In genomic region chr19:4733755-4734345, GRCh38 we compare ENCODE assay signal across 28 cellular contexts.
"Had no signal": no experiment of that assay in that cellular context is flagged by ENCODE, and none has a peak within 500 bp of the region (broad histone marks: within the 10 kb centered on the region; RNA-seq: fewer than 3 reads in every experiment).

No MANE protein-coding gene starts in this region.

- H3K4me3 Mint-ChIP-seq: activated CD4-positive, alpha-beta T cell treated with anti-CD3 and anti-CD28 coated beads, Interleukin-2, amount 10 ng/mL, durations not matched to agents 7 days and 5 days; activated naive CD4-positive, alpha-beta T cell treated with anti-CD3 and anti-CD28 coated beads, Interleukin-2, amount 10 ng/mL, durations not matched to agents 7 days and 5 days; activated naive CD8-positive, alpha-beta T cell treated with anti-CD3 and anti-CD28 coated beads, Interleukin-2, amount 50 U/mL, for 24 hours; dendritic cell treated with granulocyte-macrophage colony-stimulating factor and Interleukin-4, amounts not matched to agents 40 ng/mL and 50 ng/mL, for 4 days; naive thymus-derived CD8-positive, alpha-beta T cell; neural progenitor cell had no signal

- H3K4me2 ChIP-seq: neural progenitor cell had no signal

- H3K9me3 ChIP-seq: breast epithelium, esophagus muscularis mucosa, heart left ventricle, lower lobe of right lung, spleen, tibial nerve had no signal

- FAIRE-seq: TTC549 had no signal

- H3K27ac Mint-ChIP-seq: activated CD4-positive, alpha-beta T cell treated with anti-CD3 and anti-CD28 coated beads, Interleukin-2, amount 10 ng/mL, durations not matched to agents 7 days and 5 days; activated naive CD4-positive, alpha-beta T cell treated with anti-CD3 and anti-CD28 coated beads, Interleukin-2, amount 10 ng/mL, durations not matched to agents 7 days and 5 days; activated naive CD8-positive, alpha-beta T cell treated with anti-CD3 and anti-CD28 coated beads, Interleukin-2, amount 50 U/mL, for 24 hours; dendritic cell treated with granulocyte-macrophage colony-stimulating factor and Interleukin-4, amounts not matched to agents 40 ng/mL and 50 ng/mL, for 4 days; naive thymus-derived CD8-positive, alpha-beta T cell; neural progenitor cell had no signal

- H3K27ac ChIP-seq: breast epithelium, esophagus muscularis mucosa, foreskin keratinocyte, heart left ventricle, lower lobe of right lung, neural progenitor cell, spleen, tibial nerve, VCaP had no signal

- H2AFZ ChIP-seq: neural progenitor cell had no signal

- ATAC-seq: activated CD4-positive, CD25-positive, alpha-beta regulatory T cell treated with anti-CD3 and anti-CD28 coated beads, Interleukin-2, amount 50 U/mL, for 24 hours; activated naive CD8-positive, alpha-beta T cell treated with anti-CD3 and anti-CD28 coated beads, Interleukin-2, amount 50 U/mL, for 24 hours; foreskin keratinocyte; heart left ventricle; left lobe of liver; lower lobe of right lung; naive thymus-derived CD8-positive, alpha-beta T cell; right cardiac atrium had no signal

- H3K4me3 ChIP-seq: breast epithelium, esophagus muscularis mucosa, heart left ventricle, lower lobe of right lung, neural progenitor cell, spleen, tibial nerve had no signal

- H3K27me3 ChIP-seq: heart left ventricle, neural progenitor cell had no signal

- H3K9me3 Mint-ChIP-seq: activated CD4-positive, alpha-beta T cell treated with anti-CD3 and anti-CD28 coated beads, Interleukin-2, amount 10 ng/mL, durations not matched to agents 7 days and 5 days; activated naive CD4-positive, alpha-beta T cell treated with anti-CD3 and anti-CD28 coated beads, Interleukin-2, amount 10 ng/mL, durations not matched to agents 7 days and 5 days; activated naive CD8-positive, alpha-beta T cell treated with anti-CD3 and anti-CD28 coated beads, Interleukin-2, amount 50 U/mL, for 24 hours; dendritic cell treated with granulocyte-macrophage colony-stimulating factor and Interleukin-4, amounts not matched to agents 40 ng/mL and 50 ng/mL, for 4 days; naive thymus-derived CD8-positive, alpha-beta T cell; neural progenitor cell had no signal

- H3K36me3 ChIP-seq: breast epithelium, esophagus muscularis mucosa, heart left ventricle, lower lobe of right lung, neural progenitor cell, spleen, tibial nerve had no signal

- H3K4me1 ChIP-seq: breast epithelium, foreskin keratinocyte, lower lobe of right lung had no signal

- DNase-seq: activated CD4-positive, alpha-beta T cell treated with anti-CD3 and anti-CD28 coated beads, Interleukin-2, amount 10 ng/mL, durations not matched to agents 7 days and 5 days; activated CD8-positive, alpha-beta memory T cell treated with anti-CD3 and anti-CD28 coated beads for 24 hours; activated gamma-delta T cell; activated naive CD4-positive, alpha-beta T cell treated with anti-CD3 and anti-CD28 coated beads, Interleukin-2, amount 10 ng/mL, durations not matched to agents 7 days and 5 days; activated naive CD8-positive, alpha-beta T cell treated with anti-CD3 and anti-CD28 coated beads, Interleukin-2, amount 50 U/mL, for 24 hours; amygdala; central memory CD4-positive, alpha-beta T cell; effector CD4-positive, alpha-beta T cell; foreskin keratinocyte; heart left ventricle; hypothalamus; kidney glomerular epithelial cell; lower lobe of right lung; mesenchymal stem cell; right cardiac atrium; spleen; stimulated activated naive CD4-positive, alpha-beta T cell treated with Interleukin-2 at 50 U/mL for 16 hours; T-helper 9 cell had no signal

- H3K9ac ChIP-seq: neural progenitor cell had no signal

- H3K36me3 Mint-ChIP-seq: activated naive CD4-positive, alpha-beta T cell treated with anti-CD3 and anti-CD28 coated beads, Interleukin-2, amount 10 ng/mL, durations not matched to agents 7 days and 5 days; naive thymus-derived CD8-positive, alpha-beta T cell; neural progenitor cell had no signal
